ENCODE assay signal across 11 cellular contexts in the genomic region with DNA sequence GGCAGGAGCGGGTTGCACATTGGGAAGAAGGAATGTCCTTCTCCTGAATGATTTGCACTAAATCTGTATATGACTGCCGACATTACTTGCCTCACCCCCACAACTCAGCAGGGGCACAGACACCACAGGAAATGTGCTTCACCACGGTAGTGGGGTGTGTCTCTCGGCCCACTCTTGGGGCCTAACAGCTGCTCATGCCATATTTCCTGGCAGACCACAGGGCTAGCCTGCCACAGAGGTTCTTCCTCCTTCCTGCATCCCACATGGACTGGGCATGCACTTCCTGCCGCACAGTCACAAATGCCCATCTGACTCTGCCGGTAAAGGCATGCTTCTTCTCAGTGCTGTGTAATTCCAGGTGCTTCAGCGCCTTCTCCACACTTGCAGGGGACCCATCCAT. TPM values are rescaled to one million over a fixed set of nuclear protein-coding genes. Genes with fewer than 3 reads are reported as not detected.
DNase-seq lines count a peak whose midpoint lies in the region; ATAC-seq and TF ChIP-seq lines count a peak whose summit lies in the region.
"Had no signal": no experiment of that assay in that cellular context is flagged by ENCODE, and none has a peak within 500 bp of the region (broad histone marks: within the 10 kb centered on the region; RNA-seq: fewer than 3 reads in every experiment).

No MANE protein-coding gene starts in this region.

- in situ Hi-C loops in G401 (cut with HindIII; ENCODE audit: low sequenced_read_pairs): no loop called here

- H3K27me3 ChIP-seq in MG63 (no peaks in the 10 kb centered on the region), thyroid gland (no peaks in the 10 kb centered on the region)

- H3K4me1 ChIP-seq in thyroid gland: no peaks in the 10 kb centered on the region

- ATAC-seq in effector memory CD8-positive, alpha-beta T cell (replicated peaks): peak; percentile 78
- peak; percentile 63 for ATAC-seq in stimulated activated naive CD8-positive, alpha-beta T cell treated with anti-CD3 and anti-CD28 coated beads, Interleukin-15, amount 100 ng/mL, for 72 hours
- ATAC-seq in GM18520 (IDR thresholded peaks at IDR 0.05; ENCODE audit: unreplicated experiment): no peak

- no peak overlapping the region for H3K4me3 Mint-ChIP-seq in activated T-cell treated with anti-CD3 and anti-CD28 coated beads, Interleukin-2, amount 50 U/mL, for 24 hours
- peak overlapping the region; percentile 50 to 53 for H3K4me3 Mint-ChIP-seq in effector memory CD8-positive, alpha-beta T cell
- peak overlapping the region in 1 of 2 donors; percentile 46 for H3K4me3 Mint-ChIP-seq in stimulated activated naive CD8-positive, alpha-beta T cell treated with anti-CD3 and anti-CD28 coated beads, Interleukin-15, amount 100 ng/mL, for 72 hours

- H3K36me3 ChIP-seq in MG63: no peaks in the 10 kb centered on the region
- no peaks in the 10 kb centered on the region for H3K36me3 ChIP-seq in thyroid gland

- H3K9me3 Mint-ChIP-seq in activated T-cell treated with anti-CD3 and anti-CD28 coated beads, Interleukin-2, amount 50 U/mL, for 24 hours: no peaks in the 10 kb centered on the region
- H3K9me3 Mint-ChIP-seq in effector memory CD8-positive, alpha-beta T cell: no peaks in the 10 kb centered on the region
- no peaks in the 10 kb centered on the region for H3K9me3 Mint-ChIP-seq in stimulated activated naive CD8-positive, alpha-beta T cell treated with anti-CD3 and anti-CD28 coated beads, Interleukin-15, amount 100 ng/mL, for 72 hours
- H3K9me3 Mint-ChIP-seq: IgD-negative memory B cell had no signal

- H3K27ac Mint-ChIP-seq in activated T-cell treated with anti-CD3 and anti-CD28 coated beads, Interleukin-2, amount 50 U/mL, for 24 hours: no peak overlapping the region
- H3K27ac Mint-ChIP-seq in effector memory CD8-positive, alpha-beta T cell: peak overlapping the region in 1 of 2 donors; percentile 44
- H3K27ac Mint-ChIP-seq in stimulated activated naive CD8-positive, alpha-beta T cell treated with anti-CD3 and anti-CD28 coated beads, Interleukin-15, amount 100 ng/mL, for 72 hours: no peak overlapping the region
- H3K27ac Mint-ChIP-seq: IgD-negative memory B cell had no signal

- no peaks in the 10 kb centered on the region for H3K36me3 Mint-ChIP-seq in activated T-cell treated with anti-CD3 and anti-CD28 coated beads, Interleukin-2, amount 50 U/mL, for 24 hours (ENCODE audit: low read depth)
- peaks cover 4% of the 10 kb centered on the region for H3K36me3 Mint-ChIP-seq in effector memory CD8-positive, alpha-beta T cell (ENCODE audit: insufficient read depth)

- TF ChIP-seq CTCF in thyroid gland (IDR thresholded peaks at IDR 0.05): no peak

- DNase-seq in activated T-cell treated with anti-CD3 and anti-CD28 coated beads, Interleukin-2, amount 50 U/mL, for 24 hours: peak; percentile 36
- DNase-seq in activated T-cell treated with anti-CD3 and anti-CD28 coated beads for 4 hours (no peak), MG63 (peak; percentile 7), thyroid gland (no peak), G401 (ENCODE audit: low spot score) (no peak)
- no peak for DNase-seq in effector memory CD8-positive, alpha-beta T cell
- no peak for DNase-seq in stimulated activated naive CD8-positive, alpha-beta T cell treated with anti-CD3 and anti-CD28 coated beads, Interleukin-15, amount 100 ng/mL, for 72 hours
- DNase-seq: DMS79 treated with DMSO at 0.1 percent for 48 hours, OCI-M1 had no signal

- 69 to 70% methylated on average over 7 of the region's 7 CpGs for WGBS in thyroid gland, 2 donors

- peaks cover 13% of the 10 kb centered on the region for H3K4me1 Mint-ChIP-seq in activated T-cell treated with anti-CD3 and anti-CD28 coated beads, Interleukin-2, amount 50 U/mL, for 24 hours (ENCODE audit: low read depth)
- peaks cover 16% of the 10 kb centered on the region in 2 donors for H3K4me1 Mint-ChIP-seq in effector memory CD8-positive, alpha-beta T cell (ENCODE audit: low read depth in 2 of 2)
- peaks cover 16% of the 10 kb centered on the region for H3K4me1 Mint-ChIP-seq in stimulated activated naive CD8-positive, alpha-beta T cell treated with anti-CD3 and anti-CD28 coated beads, Interleukin-15, amount 100 ng/mL, for 72 hours

- no peak overlapping the region for H3K27ac ChIP-seq in thyroid gland

- no peaks in the 10 kb centered on the region for H3K27me3 Mint-ChIP-seq in activated T-cell treated with anti-CD3 and anti-CD28 coated beads, Interleukin-2, amount 50 U/mL, for 24 hours
- no peaks in the 10 kb centered on the region for H3K27me3 Mint-ChIP-seq in effector memory CD8-positive, alpha-beta T cell
- no peaks in the 10 kb centered on the region for H3K27me3 Mint-ChIP-seq in stimulated activated naive CD8-positive, alpha-beta T cell treated with anti-CD3 and anti-CD28 coated beads, Interleukin-15, amount 100 ng/mL, for 72 hours

- H3K4me3 ChIP-seq in MG63 (no peak overlapping the region), thyroid gland (replicated peaks in 1 of 3) (no peak overlapping the region)

- intact Hi-C loops in thyroid gland (cut with DNase I): no loop called here

- no peak for TF ChIP-seq POLR2A in thyroid gland (IDR thresholded peaks at IDR 0.05)

- H3K9me3 ChIP-seq in MG63: no peaks in the 10 kb centered on the region
- H3K9me3 ChIP-seq in thyroid gland: no peaks in the 10 kb centered on the region

RNA-seq across cellular contexts. Expression of a gene that starts 10.3 kb away (rescaled TPM):
- 4.2 and 6.5 TPM in 2 replicates for total RNA-seq in MG63 (2014; rRNA removed; shearing (Covaris generic); ENCODE audit: low replicate concordance)
- total RNA-seq in thyroid gland: 10 to 100 TPM; 37.4 to 63.2 (median 41.4) TPM
- total RNA-seq in G401 (2014; rRNA removed; shearing (Covaris generic)): 6.6 and 10.4 TPM in 2 replicates

Comparison
In these comparisons a context has a peak if more than half of its experiments do, and no peak if none do; other contexts are left out.
1. DNase-seq: peak in activated T-cell treated with anti-CD3 and anti-CD28 coated beads, Interleukin-2, amount 50 U/mL, for 24 hours (single experiment) and MG63 (single experiment); none in activated T-cell treated with anti-CD3 and anti-CD28 coated beads for 4 hours (single experiment), effector memory CD8-positive, alpha-beta T cell (0 of 3), stimulated activated naive CD8-positive, alpha-beta T cell treated with anti-CD3 and anti-CD28 coated beads, Interleukin-15, amount 100 ng/mL, for 72 hours (0 of 2), thyroid gland (0 of 2) and G401 (single experiment).